13 cellular contexts compared by ENCODE assay signal in the genomic region with DNA sequence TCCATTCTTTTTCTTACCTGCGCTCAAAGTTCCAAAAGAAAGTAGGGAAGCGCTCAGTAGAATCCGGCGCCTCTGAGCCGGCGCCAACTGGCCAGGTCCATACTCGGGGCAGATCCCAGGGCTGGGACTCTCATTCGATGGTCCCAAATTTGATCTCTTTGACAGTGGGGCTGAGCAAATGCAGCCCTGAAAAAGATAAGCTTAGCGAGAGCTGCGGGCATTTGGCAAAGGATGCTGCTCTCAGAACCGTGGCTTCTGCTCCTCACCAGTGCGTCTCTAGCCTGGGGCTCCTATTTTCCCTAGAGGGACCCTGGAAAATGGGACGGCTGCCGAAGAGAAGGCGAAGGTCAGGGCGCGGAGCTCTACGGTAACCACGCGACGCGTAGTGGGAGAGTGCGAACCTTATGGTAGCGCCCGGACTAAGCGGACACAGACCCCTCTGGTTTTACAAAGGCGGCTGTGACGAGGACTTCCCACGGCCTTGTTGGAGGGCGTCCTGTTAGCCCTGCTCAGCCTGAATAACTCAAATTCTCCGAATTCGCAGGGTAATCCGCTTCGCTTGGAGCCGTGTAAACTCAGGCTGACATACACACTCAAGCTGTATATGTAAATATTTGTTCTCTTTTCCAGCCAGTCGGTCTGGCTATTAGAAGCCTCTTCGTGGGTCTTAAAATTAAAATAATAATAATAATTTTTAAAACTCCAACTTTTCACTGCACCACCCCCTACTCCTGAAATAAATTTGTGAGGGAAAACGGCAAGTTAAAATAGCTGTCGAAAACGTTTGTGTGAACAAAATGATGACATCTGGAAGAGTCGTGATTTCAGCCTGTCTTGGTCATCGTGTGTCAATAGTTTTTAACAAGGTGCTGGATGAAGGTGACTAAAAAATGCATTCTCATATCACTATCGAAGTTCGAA. TPM values are rescaled to one million over a fixed set of nuclear protein-coding genes. Genes with fewer than 3 reads are reported as not detected.
DNase-seq lines count a peak whose midpoint lies in the region; ATAC-seq, FAIRE-seq and TF ChIP-seq lines count a peak whose summit lies in the region.
"Had no signal": no experiment of that assay in that cellular context is flagged by ENCODE, and none has a peak within 500 bp of the region (broad histone marks: within the 10 kb centered on the region; RNA-seq: fewer than 3 reads in every experiment).

No MANE protein-coding gene starts in this region.

- FAIRE-seq in pancreas (lab: Jason Lieb, UNC): no peak
- FAIRE-seq: G401.6 had no signal

- H3K4me3 ChIP-seq in CD8-positive, alpha-beta memory T cell (ENCODE audit: low read length): no peak overlapping the region
- H3K4me3 ChIP-seq in SJSA1 (peak overlapping the region; percentile 64), fibroblast of mammary gland (ENCODE audit: control insufficient read depth, low read depth, low read length) (peak overlapping the region; percentile 19), pancreas (peak overlapping the region in 3 of 4 donors; percentile 24 to 50 (median 34))

- H3K4me1 Mint-ChIP-seq in CD8-positive, alpha-beta memory T cell: peaks cover 8 to 18% (median 13%) of the 10 kb centered on the region in 3 donors

- no peak overlapping the region for H3K27ac ChIP-seq in CD8-positive, alpha-beta memory T cell (ENCODE audit: low read depth, low read length)
- 0 out of 2 replicates have a peak overlapping the region, but pooled peaks have one; percentile 38 for H3K27ac ChIP-seq in SJSA1
- no peak overlapping the region for H3K27ac ChIP-seq in pancreas

- H3K27ac Mint-ChIP-seq in CD8-positive, alpha-beta memory T cell: peak overlapping the region in 1 of 8 donors; percentile 30

- CTCF ChIA-PET in CD8-positive, alpha-beta memory T cell (lab: Charles Lee): no interaction called here
- CTCF ChIA-PET in GM10248 (lab: Yijun Ruan, JAX): no interaction called here

- intact Hi-C loops in pancreas (cut with DNase I): no loop called here

- no peak for DNase-seq in CD8-positive, alpha-beta memory T cell
- DNase-seq in SJSA1 (ENCODE audit: low read depth in 1 of 2, low spot score in 2 of 2) (no peak), fibroblast of mammary gland (ENCODE audit: low read depth) (no peak), pancreas (peak in 1 of 6 donors; percentile 35), NCI-H1092 (lab: John Stamatoyannopoulos, UW) (no peak), NCI-H748 treated with DMSO at 0.1 percent for 48 hours (lab: John Stamatoyannopoulos, UW) (no peak), GM10248 (ENCODE audit: extremely low spot score) (no peak)
- DNase-seq: activated CD4-positive, alpha-beta T cell treated with anti-CD3 and anti-CD28 coated beads, Interleukin-2, amount 50 U/mL, for 4 hours; effector CD8-positive, alpha-beta T cell; NCI-H524 treated with DMSO at 0.1 percent for 48 hours had no signal

- peaks cover 62% of the 10 kb centered on the region for H3K27me3 ChIP-seq in CD8-positive, alpha-beta memory T cell (ENCODE audit: insufficient read depth, low read length, poor library complexity, severe bottlenecking)
- H3K27me3 ChIP-seq in SJSA1 (replicated peaks) (no peaks in the 10 kb centered on the region), pancreas (peaks cover 12 to 87% (median 26%) of the 10 kb centered on the region in 4 donors)

- peaks cover 5 to 39% (median 19%) of the 10 kb centered on the region in 5 donors for H3K9me3 Mint-ChIP-seq in CD8-positive, alpha-beta memory T cell

- H3K27me3 Mint-ChIP-seq in CD8-positive, alpha-beta memory T cell: peaks cover 83 to 87% of the 10 kb centered on the region in 2 donors

- TF ChIP-seq CTCF in fibroblast of mammary gland (conservative IDR thresholded peaks at IDR 0.05; ENCODE audit: control insufficient read depth, insufficient read depth, low read depth, low read length): no peak
- TF ChIP-seq CTCF in pancreas (IDR thresholded peaks at IDR 0.05): no peak
- TF ChIP-seq CTCF in GM10248 (IDR thresholded peaks at IDR 0.05; ENCODE audit: control extremely low read depth, extremely low read depth, low read depth, missing control alignments): no peak

- ATAC-seq in pancreas (peak in 2 of 4 donors; percentile 5 to 21), GM21423 (IDR thresholded peaks at IDR 0.05; ENCODE audit: unreplicated experiment) (no peak)

- WGBS in pancreas, 2 donors: 9 to 11% methylated on average over 44 of the region's 44 CpGs

- POLR2A ChIA-PET in CD8-positive, alpha-beta memory T cell (lab: Charles Lee): no interaction called here
- POLR2A ChIA-PET in GM10248 (lab: Yijun Ruan, JAX): no interaction called here

- peaks cover 5% of the 10 kb centered on the region for H3K4me1 ChIP-seq in CD8-positive, alpha-beta memory T cell (ENCODE audit: insufficient read depth, low read length)
- H3K4me1 ChIP-seq in SJSA1 (replicated peaks): peaks cover 18% of the 10 kb centered on the region
- peaks cover 0 to 7% (median 3%) of the 10 kb centered on the region in 3 donors for H3K4me1 ChIP-seq in pancreas

- H3K9me3 ChIP-seq in CD8-positive, alpha-beta memory T cell (ENCODE audit: low read length): no peaks in the 10 kb centered on the region
- peaks cover 8% of the 10 kb centered on the region; the same call in 1 of the 2 replicates for H3K9me3 ChIP-seq in SJSA1 (replicated peaks)
- no peaks in the 10 kb centered on the region for H3K9me3 ChIP-seq in pancreas

- no peaks in the 10 kb centered on the region for H3K36me3 Mint-ChIP-seq in CD8-positive, alpha-beta memory T cell

- H3K4me3 Mint-ChIP-seq in CD8-positive, alpha-beta memory T cell: peak overlapping the region in 6 of 7 donors; percentile 19 to 55 (median 32)

- H3K36me3 ChIP-seq in CD8-positive, alpha-beta memory T cell (ENCODE audit: insufficient read depth, low read length): no peaks in the 10 kb centered on the region
- peaks cover 11% of the 10 kb centered on the region for H3K36me3 ChIP-seq in SJSA1
- H3K36me3 ChIP-seq in pancreas: no peaks in the 10 kb centered on the region

RNA-seq across cellular contexts. Expression of a gene that starts 0.9 kb away (rescaled TPM):
- not detected for total RNA-seq in CD8-positive, alpha-beta memory T cell
- not detected for polyA plus RNA-seq in CD8-positive, alpha-beta memory T cell
- 3.2 and 5.1 TPM in 2 replicates for total RNA-seq in SJSA1 (2014; rRNA removed; shearing (Covaris generic))
- not detected for total RNA-seq in pancreas
- not detected for polyA plus RNA-seq in pancreas
- total RNA-seq: myocyte had no signal
